Comparison of ENCODE assay signal across 16 cellular contexts in genomic region chr4:103496800-103497199, GRCh38.
"Had no signal": no experiment of that assay in that cellular context is flagged by ENCODE, and none has a peak within 500 bp of the region (broad histone marks: within the 10 kb centered on the region; RNA-seq: fewer than 3 reads in every experiment).

No MANE protein-coding gene starts in this region.

- H3K36me3 ChIP-seq: heart right ventricle, left ventricle myocardium inferior, pancreas, suprapubic skin, upper lobe of right lung had no signal

- H3K27ac ChIP-seq: coronary artery, foreskin keratinocyte, heart right ventricle, left ventricle myocardium inferior, pancreas, suprapubic skin, upper lobe of right lung had no signal

- H3K36me3 Mint-ChIP-seq: activated naive CD4-positive, alpha-beta T cell treated with anti-CD3 and anti-CD28 coated beads, Interleukin-2, amount 50 U/mL, for 24 hours had no signal

- H3K4me3 ChIP-seq: coronary artery, heart right ventricle, left ventricle myocardium inferior, pancreas, suprapubic skin, upper lobe of right lung had no signal

- ATAC-seq: foreskin keratinocyte; heart right ventricle; pancreas; stimulated activated naive CD8-positive, alpha-beta T cell treated with anti-CD3 and anti-CD28 coated beads, Interleukin-15, Interleukin-2, amounts not matched to agents 100 U/mL and 50 U/mL, for 24 hours; upper lobe of right lung had no signal

- H3K9me3 Mint-ChIP-seq: activated naive CD4-positive, alpha-beta T cell treated with anti-CD3 and anti-CD28 coated beads, Interleukin-2, amount 50 U/mL, for 24 hours had no signal

- H3K27me3 Mint-ChIP-seq: activated B cell treated with CpG ODN at 0.5 μM for 24 hours; activated naive CD4-positive, alpha-beta T cell treated with anti-CD3 and anti-CD28 coated beads, Interleukin-2, amount 50 U/mL, for 24 hours had no signal

- H3K4me1 ChIP-seq: heart right ventricle, left ventricle myocardium inferior, pancreas, suprapubic skin, upper lobe of right lung had no signal

- H3K27me3 ChIP-seq: foreskin keratinocyte, heart right ventricle, pancreas, suprapubic skin, upper lobe of right lung had no signal

- H3K27ac Mint-ChIP-seq: activated B cell treated with CpG ODN at 0.5 μM for 24 hours; activated naive CD4-positive, alpha-beta T cell treated with anti-CD3 and anti-CD28 coated beads, Interleukin-2, amount 50 U/mL, for 24 hours had no signal

- H3K4me1 Mint-ChIP-seq: activated B cell treated with CpG ODN at 0.5 μM for 24 hours; activated naive CD4-positive, alpha-beta T cell treated with anti-CD3 and anti-CD28 coated beads, Interleukin-2, amount 50 U/mL, for 24 hours had no signal

- H3K4me3 Mint-ChIP-seq: activated B cell treated with CpG ODN at 0.5 μM for 24 hours; activated naive CD4-positive, alpha-beta T cell treated with anti-CD3 and anti-CD28 coated beads, Interleukin-2, amount 50 U/mL, for 24 hours; neural crest cell had no signal

- H3K9me3 ChIP-seq: pancreas, suprapubic skin, upper lobe of right lung had no signal

- DNase-seq: activated B cell treated with CpG ODN at 0.5 μM for 24 hours; activated CD4-positive, alpha-beta T cell treated with anti-CD3 and anti-CD28 coated beads, Interleukin-2, amount 50 U/mL, for 1 hour; activated T-cell treated with anti-CD3 and anti-CD28 coated beads, Interleukin-2, amount 50 U/mL, for 1 hour; central memory CD4-positive, alpha-beta T cell; effector CD4-positive, alpha-beta T cell; foreskin keratinocyte; heart right ventricle; left ventricle myocardium inferior; pancreas; stimulated activated CD4-positive, alpha-beta T cell treated with anti-CD3 and anti-CD28 coated beads, Interleukin-12 subunit alpha, Interleukin-12 subunit beta, amount 100 ng/mL, for 4 hours; stimulated activated naive CD8-positive, alpha-beta T cell treated with anti-CD3 and anti-CD28 coated beads, Interleukin-15, Interleukin-2, amounts not matched to agents 100 U/mL and 50 U/mL, for 24 hours; upper lobe of right lung had no signal
